In the genomic region with DNA sequence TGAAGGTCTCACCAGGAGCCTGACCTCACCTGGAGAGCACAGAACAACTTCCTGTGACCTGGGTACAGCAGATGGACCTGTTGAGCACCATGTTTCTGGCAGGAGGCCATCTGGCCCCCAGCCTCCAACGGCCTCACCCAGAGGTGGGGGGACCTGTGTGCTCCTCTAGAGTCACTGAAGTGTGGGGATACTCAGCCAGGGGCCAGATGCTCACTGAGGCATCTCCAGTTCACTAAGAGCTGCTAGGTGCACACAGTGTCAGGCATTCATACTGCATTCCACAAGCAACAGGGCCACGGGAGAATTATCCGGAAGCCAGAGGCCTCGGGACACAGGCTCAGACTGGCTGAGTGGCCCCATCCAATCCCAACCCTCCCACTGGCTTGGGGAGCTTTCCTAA, we compare ENCODE assay signal across 20 cellular contexts.
"Had no signal": no experiment of that assay in that cellular context is flagged by ENCODE, and none has a peak within 500 bp of the region (broad histone marks: within the 10 kb centered on the region; RNA-seq: fewer than 3 reads in every experiment).

No MANE protein-coding gene starts in this region.

- H3K9me3 ChIP-seq: SK-N-SH had no signal

- DNase-seq: KBM-7; NCI-H1092; NCI-H1105 treated with DMSO at 0.1 percent for 48 hours; NCI-H1417 treated with DMSO at 0.1 percent for 48 hours; NCI-H146; NCI-H1694 treated with DMSO at 0.1 percent for 48 hours; NCI-H1930; NCI-H2081; NCI-H2107; NCI-H2227 treated with DMSO at 0.1 percent for 48 hours; NCI-H524; NCI-H526 treated with DMSO at 0.1 percent for 48 hours; NCI-H748 treated with DMSO at 0.1 percent for 48 hours; NK-92 treated with Interleukin-12 subunit alpha and Interleukin-12 subunit beta, amount 100 ng/mL, for 24 hours; PC-3; SHP77; SK-N-SH; SW 1271; T-cell had no signal

- H3K27ac ChIP-seq: RWPE1 had no signal
